In genomic region chrX:115579786-115580294, GRCh38 we compare ENCODE assay signal across 3 cellular contexts.
TF ChIP-seq lines count a peak whose summit lies in the region.

No MANE protein-coding gene starts in this region.

TF ChIP-seq in SK-N-SH treated with all-trans-retinoic acid at 6 μM for 48 hours, 23 proteins besides CTCF, POLR2A, EP300 and RAD21 (continued from another document):
- TF ChIP-seq TSHZ2 (CRISPR knock-in tag; IDR thresholded peaks at IDR 0.05) (no peak), ISL1 (CRISPR knock-in tag; IDR thresholded peaks at IDR 0.05) (peak; percentile 55)
- TF ChIP-seq, protein P1, sequence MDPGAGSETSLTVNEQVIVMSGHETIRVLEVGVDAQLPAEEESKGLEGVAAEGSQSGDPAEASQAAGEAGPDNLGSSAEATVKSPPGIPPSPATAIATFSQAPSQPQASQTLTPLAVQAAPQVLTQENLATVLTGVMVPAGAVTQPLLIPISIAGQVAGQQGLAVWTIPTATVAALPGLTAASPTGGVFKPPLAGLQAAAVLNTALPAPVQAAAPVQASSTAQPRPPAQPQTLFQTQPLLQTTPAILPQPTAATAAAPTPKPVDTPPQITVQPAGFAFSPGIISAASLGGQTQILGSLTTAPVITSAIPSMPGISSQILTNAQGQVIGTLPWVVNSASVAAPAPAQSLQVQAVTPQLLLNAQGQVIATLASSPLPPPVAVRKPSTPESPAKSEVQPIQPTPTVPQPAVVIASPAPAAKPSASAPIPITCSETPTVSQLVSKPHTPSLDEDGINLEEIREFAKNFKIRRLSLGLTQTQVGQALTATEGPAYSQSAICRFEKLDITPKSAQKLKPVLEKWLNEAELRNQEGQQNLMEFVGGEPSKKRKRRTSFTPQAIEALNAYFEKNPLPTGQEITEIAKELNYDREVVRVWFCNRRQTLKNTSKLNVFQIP (CRISPR knock-in tag; IDR thresholded peaks at IDR 0.05; ENCODE audit: borderline replicate concordance, low read depth) = no peak

TF ChIP-seq in SK-N-SH, 30 proteins besides CTCF, POLR2A, EP300 and RAD21 (continued from another document):
- TF ChIP-seq, protein P2, sequence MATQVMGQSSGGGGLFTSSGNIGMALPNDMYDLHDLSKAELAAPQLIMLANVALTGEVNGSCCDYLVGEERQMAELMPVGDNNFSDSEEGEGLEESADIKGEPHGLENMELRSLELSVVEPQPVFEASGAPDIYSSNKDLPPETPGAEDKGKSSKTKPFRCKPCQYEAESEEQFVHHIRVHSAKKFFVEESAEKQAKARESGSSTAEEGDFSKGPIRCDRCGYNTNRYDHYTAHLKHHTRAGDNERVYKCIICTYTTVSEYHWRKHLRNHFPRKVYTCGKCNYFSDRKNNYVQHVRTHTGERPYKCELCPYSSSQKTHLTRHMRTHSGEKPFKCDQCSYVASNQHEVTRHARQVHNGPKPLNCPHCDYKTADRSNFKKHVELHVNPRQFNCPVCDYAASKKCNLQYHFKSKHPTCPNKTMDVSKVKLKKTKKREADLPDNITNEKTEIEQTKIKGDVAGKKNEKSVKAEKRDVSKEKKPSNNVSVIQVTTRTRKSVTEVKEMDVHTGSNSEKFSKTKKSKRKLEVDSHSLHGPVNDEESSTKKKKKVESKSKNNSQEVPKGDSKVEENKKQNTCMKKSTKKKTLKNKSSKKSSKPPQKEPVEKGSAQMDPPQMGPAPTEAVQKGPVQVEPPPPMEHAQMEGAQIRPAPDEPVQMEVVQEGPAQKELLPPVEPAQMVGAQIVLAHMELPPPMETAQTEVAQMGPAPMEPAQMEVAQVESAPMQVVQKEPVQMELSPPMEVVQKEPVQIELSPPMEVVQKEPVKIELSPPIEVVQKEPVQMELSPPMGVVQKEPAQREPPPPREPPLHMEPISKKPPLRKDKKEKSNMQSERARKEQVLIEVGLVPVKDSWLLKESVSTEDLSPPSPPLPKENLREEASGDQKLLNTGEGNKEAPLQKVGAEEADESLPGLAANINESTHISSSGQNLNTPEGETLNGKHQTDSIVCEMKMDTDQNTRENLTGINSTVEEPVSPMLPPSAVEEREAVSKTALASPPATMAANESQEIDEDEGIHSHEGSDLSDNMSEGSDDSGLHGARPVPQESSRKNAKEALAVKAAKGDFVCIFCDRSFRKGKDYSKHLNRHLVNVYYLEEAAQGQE (IDR thresholded peaks at IDR 0.05; ENCODE audit: low read depth, low read length) = no peak
- TF ChIP-seq EZH2phosphoT487 (IDR thresholded peaks at IDR 0.05; ENCODE audit: borderline replicate concordance, low read depth) = no peak
- TF ChIP-seq GABPA (IDR thresholded peaks at IDR 0.05; ENCODE audit: low read depth) = no peak
- TF ChIP-seq SMC3 (IDR thresholded peaks at IDR 0.05; ENCODE audit: low read depth, low read length) = no peak
- TF ChIP-seq ELF1 (IDR thresholded peaks at IDR 0.05) = no peak
- TF ChIP-seq YY1 (IDR thresholded peaks at IDR 0.05; ENCODE audit: low read depth) = no peak
- no peak for TF ChIP-seq RXRA (IDR thresholded peaks at IDR 0.05; ENCODE audit: borderline replicate concordance, low read depth)
- TF ChIP-seq TCF12 (IDR thresholded peaks at IDR 0.05) = no peak
- no peak for TF ChIP-seq ZBTB33 (IDR thresholded peaks at IDR 0.05; ENCODE audit: borderline replicate concordance, low read depth)
- TF ChIP-seq, protein P3, sequence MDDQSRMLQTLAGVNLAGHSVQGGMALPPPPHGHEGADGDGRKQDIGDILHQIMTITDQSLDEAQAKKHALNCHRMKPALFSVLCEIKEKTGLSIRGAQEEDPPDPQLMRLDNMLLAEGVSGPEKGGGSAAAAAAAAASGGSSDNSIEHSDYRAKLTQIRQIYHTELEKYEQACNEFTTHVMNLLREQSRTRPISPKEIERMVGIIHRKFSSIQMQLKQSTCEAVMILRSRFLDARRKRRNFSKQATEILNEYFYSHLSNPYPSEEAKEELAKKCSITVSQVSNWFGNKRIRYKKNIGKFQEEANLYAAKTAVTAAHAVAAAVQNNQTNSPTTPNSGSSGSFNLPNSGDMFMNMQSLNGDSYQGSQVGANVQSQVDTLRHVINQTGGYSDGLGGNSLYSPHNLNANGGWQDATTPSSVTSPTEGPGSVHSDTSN (IDR thresholded peaks at IDR 0.05) = no peak
- no peak for TF ChIP-seq FOSL2 (IDR thresholded peaks at IDR 0.05; ENCODE audit: borderline replicate concordance, low read depth)
- no peak for TF ChIP-seq MEF2A (IDR thresholded peaks at IDR 0.05; ENCODE audit: borderline replicate concordance, low read depth)
- TF ChIP-seq NRF1 (IDR thresholded peaks at IDR 0.05; ENCODE audit: low read depth, low read length) = no peak
- TF ChIP-seq, protein P4, sequence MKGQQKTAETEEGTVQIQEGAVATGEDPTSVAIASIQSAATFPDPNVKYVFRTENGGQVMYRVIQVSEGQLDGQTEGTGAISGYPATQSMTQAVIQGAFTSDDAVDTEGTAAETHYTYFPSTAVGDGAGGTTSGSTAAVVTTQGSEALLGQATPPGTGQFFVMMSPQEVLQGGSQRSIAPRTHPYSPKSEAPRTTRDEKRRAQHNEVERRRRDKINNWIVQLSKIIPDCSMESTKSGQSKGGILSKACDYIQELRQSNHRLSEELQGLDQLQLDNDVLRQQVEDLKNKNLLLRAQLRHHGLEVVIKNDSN (IDR thresholded peaks at IDR 0.05; ENCODE audit: borderline replicate concordance, low read depth) = no peak
- no peak for TF ChIP-seq MAX (IDR thresholded peaks at IDR 0.05; ENCODE audit: low read depth)
- TF ChIP-seq, protein P5, sequence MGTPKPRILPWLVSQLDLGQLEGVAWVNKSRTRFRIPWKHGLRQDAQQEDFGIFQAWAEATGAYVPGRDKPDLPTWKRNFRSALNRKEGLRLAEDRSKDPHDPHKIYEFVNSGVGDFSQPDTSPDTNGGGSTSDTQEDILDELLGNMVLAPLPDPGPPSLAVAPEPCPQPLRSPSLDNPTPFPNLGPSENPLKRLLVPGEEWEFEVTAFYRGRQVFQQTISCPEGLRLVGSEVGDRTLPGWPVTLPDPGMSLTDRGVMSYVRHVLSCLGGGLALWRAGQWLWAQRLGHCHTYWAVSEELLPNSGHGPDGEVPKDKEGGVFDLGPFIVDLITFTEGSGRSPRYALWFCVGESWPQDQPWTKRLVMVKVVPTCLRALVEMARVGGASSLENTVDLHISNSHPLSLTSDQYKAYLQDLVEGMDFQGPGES (IDR thresholded peaks at IDR 0.05; ENCODE audit: low read depth, low read length) = no peak
TF ChIP-seq in SK-N-SH: peak in this region for 0.

TF ChIP-seq in HEK293, 187 proteins besides CTCF, POLR2A, EP300 and RAD21 (continued from another document):
- TF ChIP-seq, protein P6, sequence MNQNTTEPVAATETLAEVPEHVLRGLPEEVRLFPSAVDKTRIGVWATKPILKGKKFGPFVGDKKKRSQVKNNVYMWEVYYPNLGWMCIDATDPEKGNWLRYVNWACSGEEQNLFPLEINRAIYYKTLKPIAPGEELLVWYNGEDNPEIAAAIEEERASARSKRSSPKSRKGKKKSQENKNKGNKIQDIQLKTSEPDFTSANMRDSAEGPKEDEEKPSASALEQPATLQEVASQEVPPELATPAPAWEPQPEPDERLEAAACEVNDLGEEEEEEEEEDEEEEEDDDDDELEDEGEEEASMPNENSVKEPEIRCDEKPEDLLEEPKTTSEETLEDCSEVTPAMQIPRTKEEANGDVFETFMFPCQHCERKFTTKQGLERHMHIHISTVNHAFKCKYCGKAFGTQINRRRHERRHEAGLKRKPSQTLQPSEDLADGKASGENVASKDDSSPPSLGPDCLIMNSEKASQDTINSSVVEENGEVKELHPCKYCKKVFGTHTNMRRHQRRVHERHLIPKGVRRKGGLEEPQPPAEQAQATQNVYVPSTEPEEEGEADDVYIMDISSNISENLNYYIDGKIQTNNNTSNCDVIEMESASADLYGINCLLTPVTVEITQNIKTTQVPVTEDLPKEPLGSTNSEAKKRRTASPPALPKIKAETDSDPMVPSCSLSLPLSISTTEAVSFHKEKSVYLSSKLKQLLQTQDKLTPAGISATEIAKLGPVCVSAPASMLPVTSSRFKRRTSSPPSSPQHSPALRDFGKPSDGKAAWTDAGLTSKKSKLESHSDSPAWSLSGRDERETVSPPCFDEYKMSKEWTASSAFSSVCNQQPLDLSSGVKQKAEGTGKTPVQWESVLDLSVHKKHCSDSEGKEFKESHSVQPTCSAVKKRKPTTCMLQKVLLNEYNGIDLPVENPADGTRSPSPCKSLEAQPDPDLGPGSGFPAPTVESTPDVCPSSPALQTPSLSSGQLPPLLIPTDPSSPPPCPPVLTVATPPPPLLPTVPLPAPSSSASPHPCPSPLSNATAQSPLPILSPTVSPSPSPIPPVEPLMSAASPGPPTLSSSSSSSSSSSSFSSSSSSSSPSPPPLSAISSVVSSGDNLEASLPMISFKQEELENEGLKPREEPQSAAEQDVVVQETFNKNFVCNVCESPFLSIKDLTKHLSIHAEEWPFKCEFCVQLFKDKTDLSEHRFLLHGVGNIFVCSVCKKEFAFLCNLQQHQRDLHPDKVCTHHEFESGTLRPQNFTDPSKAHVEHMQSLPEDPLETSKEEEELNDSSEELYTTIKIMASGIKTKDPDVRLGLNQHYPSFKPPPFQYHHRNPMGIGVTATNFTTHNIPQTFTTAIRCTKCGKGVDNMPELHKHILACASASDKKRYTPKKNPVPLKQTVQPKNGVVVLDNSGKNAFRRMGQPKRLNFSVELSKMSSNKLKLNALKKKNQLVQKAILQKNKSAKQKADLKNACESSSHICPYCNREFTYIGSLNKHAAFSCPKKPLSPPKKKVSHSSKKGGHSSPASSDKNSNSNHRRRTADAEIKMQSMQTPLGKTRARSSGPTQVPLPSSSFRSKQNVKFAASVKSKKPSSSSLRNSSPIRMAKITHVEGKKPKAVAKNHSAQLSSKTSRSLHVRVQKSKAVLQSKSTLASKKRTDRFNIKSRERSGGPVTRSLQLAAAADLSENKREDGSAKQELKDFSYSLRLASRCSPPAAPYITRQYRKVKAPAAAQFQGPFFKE (tag by site-specific recombination; IDR thresholded peaks at IDR 0.05; ENCODE audit: borderline replicate concordance) = no peak
- TF ChIP-seq, protein P7, sequence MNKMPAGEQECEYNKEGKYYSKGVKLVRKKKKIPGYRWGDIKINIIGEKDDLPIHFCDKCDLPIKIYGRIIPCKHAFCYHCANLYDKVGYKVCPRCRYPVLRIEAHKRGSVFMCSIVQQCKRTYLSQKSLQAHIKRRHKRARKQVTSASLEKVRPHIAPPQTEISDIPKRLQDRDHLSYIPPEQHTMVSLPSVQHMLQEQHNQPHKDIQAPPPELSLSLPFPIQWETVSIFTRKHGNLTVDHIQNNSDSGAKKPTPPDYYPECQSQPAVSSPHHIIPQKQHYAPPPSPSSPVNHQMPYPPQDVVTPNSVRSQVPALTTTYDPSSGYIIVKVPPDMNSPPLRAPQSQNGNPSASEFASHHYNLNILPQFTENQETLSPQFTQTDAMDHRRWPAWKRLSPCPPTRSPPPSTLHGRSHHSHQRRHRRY (tag by site-specific recombination; IDR thresholded peaks at IDR 0.05) = no peak
- TF ChIP-seq ZNF777 (tag by site-specific recombination; IDR thresholded peaks at IDR 0.05; ENCODE audit: borderline replicate concordance) (no peak), KLF1 (tag by site-specific recombination; IDR thresholded peaks at IDR 0.05) (0 out of 2 replicates have a peak, but pooled peaks have one; percentile 38), TRIM28 (IDR thresholded peaks at IDR 0.05; ENCODE audit: borderline replicate concordance, low read length) (no peak), ZNF138 (tag by site-specific recombination; IDR thresholded peaks at IDR 0.05; ENCODE audit: borderline replicate concordance) (no peak), ZNF121 (tag by site-specific recombination; IDR thresholded peaks at IDR 0.05) (peak; percentile 79; the same call in 1 of the 2 replicates), KLF16 (tag by site-specific recombination; IDR thresholded peaks at IDR 0.05) (no peak), MYNN (tag by site-specific recombination; IDR thresholded peaks at IDR 0.05; ENCODE audit: borderline replicate concordance) (no peak), ZNF335 (tag by site-specific recombination; conservative IDR thresholded peaks at IDR 0.05) (no peak), KLF7 (tag by site-specific recombination; IDR thresholded peaks at IDR 0.05; ENCODE audit: borderline replicate concordance) (0 out of 2 replicates have a peak, but pooled peaks have one; percentile 19), ZNF302 (tag by site-specific recombination; IDR thresholded peaks at IDR 0.05; ENCODE audit: low read depth) (no peak)
- TF ChIP-seq, protein P8, sequence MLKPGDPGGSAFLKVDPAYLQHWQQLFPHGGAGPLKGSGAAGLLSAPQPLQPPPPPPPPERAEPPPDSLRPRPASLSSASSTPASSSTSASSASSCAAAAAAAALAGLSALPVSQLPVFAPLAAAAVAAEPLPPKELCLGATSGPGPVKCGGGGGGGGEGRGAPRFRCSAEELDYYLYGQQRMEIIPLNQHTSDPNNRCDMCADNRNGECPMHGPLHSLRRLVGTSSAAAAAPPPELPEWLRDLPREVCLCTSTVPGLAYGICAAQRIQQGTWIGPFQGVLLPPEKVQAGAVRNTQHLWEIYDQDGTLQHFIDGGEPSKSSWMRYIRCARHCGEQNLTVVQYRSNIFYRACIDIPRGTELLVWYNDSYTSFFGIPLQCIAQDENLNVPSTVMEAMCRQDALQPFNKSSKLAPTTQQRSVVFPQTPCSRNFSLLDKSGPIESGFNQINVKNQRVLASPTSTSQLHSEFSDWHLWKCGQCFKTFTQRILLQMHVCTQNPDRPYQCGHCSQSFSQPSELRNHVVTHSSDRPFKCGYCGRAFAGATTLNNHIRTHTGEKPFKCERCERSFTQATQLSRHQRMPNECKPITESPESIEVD (tag by site-specific recombination; IDR thresholded peaks at IDR 0.05) = 0 out of 2 replicates have a peak, but pooled peaks have one; percentile 17
- TF ChIP-seq, protein P9, sequence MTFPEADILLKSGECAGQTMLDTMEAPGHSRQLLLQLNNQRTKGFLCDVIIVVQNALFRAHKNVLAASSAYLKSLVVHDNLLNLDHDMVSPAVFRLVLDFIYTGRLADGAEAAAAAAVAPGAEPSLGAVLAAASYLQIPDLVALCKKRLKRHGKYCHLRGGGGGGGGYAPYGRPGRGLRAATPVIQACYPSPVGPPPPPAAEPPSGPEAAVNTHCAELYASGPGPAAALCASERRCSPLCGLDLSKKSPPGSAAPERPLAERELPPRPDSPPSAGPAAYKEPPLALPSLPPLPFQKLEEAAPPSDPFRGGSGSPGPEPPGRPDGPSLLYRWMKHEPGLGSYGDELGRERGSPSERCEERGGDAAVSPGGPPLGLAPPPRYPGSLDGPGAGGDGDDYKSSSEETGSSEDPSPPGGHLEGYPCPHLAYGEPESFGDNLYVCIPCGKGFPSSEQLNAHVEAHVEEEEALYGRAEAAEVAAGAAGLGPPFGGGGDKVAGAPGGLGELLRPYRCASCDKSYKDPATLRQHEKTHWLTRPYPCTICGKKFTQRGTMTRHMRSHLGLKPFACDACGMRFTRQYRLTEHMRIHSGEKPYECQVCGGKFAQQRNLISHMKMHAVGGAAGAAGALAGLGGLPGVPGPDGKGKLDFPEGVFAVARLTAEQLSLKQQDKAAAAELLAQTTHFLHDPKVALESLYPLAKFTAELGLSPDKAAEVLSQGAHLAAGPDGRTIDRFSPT (tag by site-specific recombination; IDR thresholded peaks at IDR 0.05) = no peak
- TF ChIP-seq, protein P10, sequence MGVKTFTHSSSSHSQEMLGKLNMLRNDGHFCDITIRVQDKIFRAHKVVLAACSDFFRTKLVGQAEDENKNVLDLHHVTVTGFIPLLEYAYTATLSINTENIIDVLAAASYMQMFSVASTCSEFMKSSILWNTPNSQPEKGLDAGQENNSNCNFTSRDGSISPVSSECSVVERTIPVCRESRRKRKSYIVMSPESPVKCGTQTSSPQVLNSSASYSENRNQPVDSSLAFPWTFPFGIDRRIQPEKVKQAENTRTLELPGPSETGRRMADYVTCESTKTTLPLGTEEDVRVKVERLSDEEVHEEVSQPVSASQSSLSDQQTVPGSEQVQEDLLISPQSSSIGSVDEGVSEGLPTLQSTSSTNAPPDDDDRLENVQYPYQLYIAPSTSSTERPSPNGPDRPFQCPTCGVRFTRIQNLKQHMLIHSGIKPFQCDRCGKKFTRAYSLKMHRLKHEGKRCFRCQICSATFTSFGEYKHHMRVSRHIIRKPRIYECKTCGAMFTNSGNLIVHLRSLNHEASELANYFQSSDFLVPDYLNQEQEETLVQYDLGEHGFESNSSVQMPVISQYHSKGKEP (tag by site-specific recombination; IDR thresholded peaks at IDR 0.05) = no peak
